Comparison of ENCODE assay signal across 10 cellular contexts in the genomic region with DNA sequence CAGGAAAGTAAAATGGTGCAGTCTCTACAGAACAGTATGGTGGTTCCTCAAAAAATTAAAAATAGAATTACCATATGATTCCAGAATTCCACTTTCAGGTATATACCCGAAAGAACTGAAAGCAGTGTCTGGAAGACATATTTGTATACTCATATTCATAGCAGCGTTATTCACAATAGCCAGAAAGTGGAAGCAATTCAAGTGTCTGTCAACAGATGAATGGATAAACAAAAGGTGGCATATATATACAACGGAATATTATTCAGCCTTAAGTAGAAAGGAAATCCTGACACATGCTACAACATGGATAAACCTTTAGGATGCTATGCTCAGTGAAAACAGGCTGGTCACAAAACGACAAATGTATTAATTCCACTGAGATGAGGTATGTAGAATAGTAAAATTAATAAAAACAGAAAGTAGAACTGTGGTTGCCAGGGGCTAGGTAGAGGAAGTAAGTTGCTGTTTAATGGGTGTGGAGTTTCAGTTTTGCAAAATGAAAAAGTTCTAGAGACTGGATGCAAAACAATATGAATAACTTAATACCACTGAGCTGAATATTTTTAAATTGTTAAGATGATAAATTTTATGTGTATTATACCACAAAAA. TPM values are rescaled to one million over a fixed set of nuclear protein-coding genes. Genes with fewer than 3 reads are reported as not detected.
DNase-seq lines count a peak whose midpoint lies in the region; ATAC-seq and TF ChIP-seq lines count a peak whose summit lies in the region.
"Had no signal": no experiment of that assay in that cellular context is flagged by ENCODE, and none has a peak within 500 bp of the region (broad histone marks: within the 10 kb centered on the region; RNA-seq: fewer than 3 reads in every experiment).

No MANE protein-coding gene starts in this region.

- H3K9me3 ChIP-seq in spleen (no peaks in the 10 kb centered on the region), PC-3 (ENCODE audit: low read length) (no peaks in the 10 kb centered on the region)
- H3K9me3 ChIP-seq: right lobe of liver had no signal

- no peaks in the 10 kb centered on the region for H3K9me2 ChIP-seq in PC-3 (replicated peaks; ENCODE audit: low read length)

- CTCF ChIA-PET in PC-3 (lab: Charles Lee), result no interaction called here

- BruUV-seq in PC-3 (replicated peaks; lab: Mats Ljungman, UMichigan), result no TSS peak

- no peak overlapping the region for H3K9ac ChIP-seq in PC-3 (ENCODE audit: low read length)

- H3F3A ChIP-seq in PC-3 (ENCODE audit: low read length, unreplicated experiment), result no peaks in the 10 kb centered on the region

- POLR2A ChIA-PET in PC-3 (lab: Charles Lee; ENCODE audit: unreplicated experiment), result no interaction called here

- TF ChIP-seq CTCF in spleen (IDR thresholded peaks at IDR 0.05 in 8 of 11, conservative IDR thresholded peaks at IDR 0.05 in 3 of 11) (no peak), PC-3 (conservative IDR thresholded peaks at IDR 0.05; ENCODE audit: low read depth, low read length) (no peak)

- no peaks in the 10 kb centered on the region for H3K27me3 ChIP-seq in spleen (replicated peaks in 1 of 7)
- H3K27me3 ChIP-seq in PC-3 (ENCODE audit: low read length), result no peaks in the 10 kb centered on the region
- H3K27me3 ChIP-seq: right lobe of liver had no signal

- H3K36me3 Mint-ChIP-seq in activated T-cell treated with anti-CD3 and anti-CD28 coated beads, Interleukin-2, amount 50 U/mL, for 4 hours (ENCODE audit: insufficient read depth), result peaks cover 39% of the 10 kb centered on the region

- H3K4me1 Mint-ChIP-seq in activated T-cell treated with anti-CD3 and anti-CD28 coated beads, Interleukin-2, amount 50 U/mL, for 4 hours (ENCODE audit: low read depth), result peaks cover 15% of the 10 kb centered on the region

- 53 to 72% (median 55%) methylated on average over 4 of the region's 4 CpGs for WGBS in spleen, 5 donors

- H3K79me2 ChIP-seq in PC-3 (ENCODE audit: low read length), result no peaks in the 10 kb centered on the region

- no peak overlapping the region for H2AFZ ChIP-seq in PC-3 (ENCODE audit: low read length)

- no peak overlapping the region for H3K4me2 ChIP-seq in PC-3 (ENCODE audit: low read length)

- no peak for TF ChIP-seq POLR2A in spleen (IDR thresholded peaks at IDR 0.05)

- ATAC-seq in activated T-cell treated with anti-CD3 and anti-CD28 coated beads, Interleukin-2, amount 50 U/mL, for 4 hours, result no peak
- ATAC-seq in HG02610 (IDR thresholded peaks at IDR 0.05; ENCODE audit: unreplicated experiment), result peak; percentile 89
- ATAC-seq in HG03571 (IDR thresholded peaks at IDR 0.05; ENCODE audit: unreplicated experiment), result peak; percentile 91
- no peak for ATAC-seq in PC-3

- H3K4me3 ChIP-seq in spleen (peak overlapping the region in 1 of 8 donors; percentile 49), PC-3 (ENCODE audit: low read length) (no peak overlapping the region)
- H3K4me3 ChIP-seq: right lobe of liver had no signal

- H3K27ac ChIP-seq in spleen, result peak overlapping the region in 7 of 8 donors; percentile 17 to 80 (median 64)
- no peak overlapping the region for H3K27ac ChIP-seq in PC-3 (ENCODE audit: low read length)
- H3K27ac ChIP-seq: right lobe of liver had no signal

- H3K4me1 ChIP-seq in spleen (peaks cover 0 to 34% (median 15%) of the 10 kb centered on the region in 6 donors), PC-3 (ENCODE audit: insufficient read depth, low read length) (no peaks in the 10 kb centered on the region)
- H3K4me1 ChIP-seq: right lobe of liver had no signal

- intact Hi-C loops in spleen (cut with DNase I; ENCODE audit: low total_unique reads) (no loop called here), PC-3 (cut with micrococcal nuclease) (no loop called here)

- H3K9me3 Mint-ChIP-seq in activated T-cell treated with anti-CD3 and anti-CD28 coated beads, Interleukin-2, amount 50 U/mL, for 4 hours, result no peaks in the 10 kb centered on the region

- H3K27me3 Mint-ChIP-seq in activated T-cell treated with anti-CD3 and anti-CD28 coated beads, Interleukin-2, amount 50 U/mL, for 4 hours (ENCODE audit: low read depth), result no peaks in the 10 kb centered on the region

- H3K4me3 Mint-ChIP-seq in activated T-cell treated with anti-CD3 and anti-CD28 coated beads, Interleukin-2, amount 50 U/mL, for 4 hours, result peak overlapping the region; percentile 43

- H3K36me3 ChIP-seq in spleen (peaks cover 3 to 95% (median 45%) of the 10 kb centered on the region in 6 donors), PC-3 (ENCODE audit: low read depth, low read length) (peaks cover 10% of the 10 kb centered on the region; the same call in 1 of the 2 replicates)

- H4K20me1 ChIP-seq in PC-3 (ENCODE audit: low read length), result no peaks in the 10 kb centered on the region

- no peak for DNase-seq in activated T-cell treated with anti-CD3 and anti-CD28 coated beads, Interleukin-2, amount 50 U/mL, for 4 hours
- DNase-seq in activated T-cell treated with anti-CD3 and anti-CD28 coated beads, Interleukin-2, amount 50 U/mL, for 48 hours, result no peak
- DNase-seq in spleen (no peak), GM19238 (ENCODE audit: insufficient read length, low spot score) (no peak), PC-3 (no peak), NCI-H2081 treated with DMSO at 0.1 percent for 48 hours (lab: John Stamatoyannopoulos, UW) (no peak)
- DNase-seq: NCI-H2171 treated with DMSO at 0.1 percent for 48 hours, right lobe of liver had no signal

RNA-seq across cellular contexts. Expression of gene SAA1, which starts 14.5 kb away (rescaled TPM):
- 1 to 10 TPM; 4.3 to 6.1 (median 5.6) TPM for total RNA-seq in activated T-cell treated with anti-CD3 and anti-CD28 coated beads, Interleukin-2, amount 50 U/mL, for 4 hours
- total RNA-seq in spleen, result 1 to 10 TPM in 5 of 7 donors, not detected in 2; 1.0 to 5.6 (median 2.7) TPM
- polyA plus RNA-seq in spleen, result 10 to 100 TPM in 2 of 3 donors, 1 to 10 TPM in 1; 5.4 to 84.3 (median 69.3) TPM
- total RNA-seq in PC-3 (2014; rRNA removed), result not detected in 2 replicates

RNA-seq across cellular contexts. Expression of gene SAA2, which starts 32.1 kb away (rescaled TPM):
- total RNA-seq in activated T-cell treated with anti-CD3 and anti-CD28 coated beads, Interleukin-2, amount 50 U/mL, for 4 hours, result 1 to 10 TPM; 4.5 to 6.3 (median 5.0) TPM
- 1 to 10 TPM in 1 of 7 donors, under 1 TPM in 1, not detected in 5; 0.49 to 3.2 TPM for total RNA-seq in spleen
- 10 to 100 TPM in 1 of 3 donors, under 1 TPM in 2; 0.19 to 13.1 (median 0.50) TPM for polyA plus RNA-seq in spleen
- total RNA-seq in PC-3 (2014; rRNA removed), result not detected in 2 replicates

RNA-seq across cellular contexts. Expression of gene HPS5, which starts 41.4 kb away (rescaled TPM):
- 10 to 100 TPM; 15.9 to 17.3 (median 16.0) TPM for total RNA-seq in activated T-cell treated with anti-CD3 and anti-CD28 coated beads, Interleukin-2, amount 50 U/mL, for 4 hours
- total RNA-seq in spleen (10 to 100 TPM; 25.9 to 35.7 (median 30.0) TPM), PC-3 (2014; rRNA removed) (15.2 and 15.6 TPM in 2 replicates)
- polyA plus RNA-seq in spleen, result 10 to 100 TPM; 10.3 to 14.1 (median 11.1) TPM

RNA-seq across cellular contexts. Expression of gene GTF2H1, which starts 41.8 kb away (rescaled TPM):
- total RNA-seq in activated T-cell treated with anti-CD3 and anti-CD28 coated beads, Interleukin-2, amount 50 U/mL, for 4 hours, result 10 to 100 TPM; 52.4 to 58.0 (median 56.1) TPM
- total RNA-seq in spleen, result 10 to 100 TPM; 39.6 to 65.4 (median 52.0) TPM
- 10 to 100 TPM; 18.1 to 25.1 (median 20.2) TPM for polyA plus RNA-seq in spleen
- total RNA-seq in PC-3 (2014; rRNA removed), result 32.7 and 33.5 TPM in 2 replicates

RNA-seq across cellular contexts. Expression of gene SAA4, which starts 43.9 kb away (rescaled TPM):
- total RNA-seq in activated T-cell treated with anti-CD3 and anti-CD28 coated beads, Interleukin-2, amount 50 U/mL, for 4 hours, result not detected
- total RNA-seq in spleen (not detected), PC-3 (2014; rRNA removed) (not detected in 2 replicates)
- polyA plus RNA-seq in spleen, result under 1 TPM in 1 of 3 donors, not detected in 2; 0.22 TPM

Comparison
In these comparisons a context has a peak if more than half of its experiments do, and no peak if none do; other contexts are left out.
1. ATAC-seq: peak in HG02610 (single experiment) and HG03571 (single experiment); none in activated T-cell treated with anti-CD3 and anti-CD28 coated beads, Interleukin-2, amount 50 U/mL, for 4 hours (0 of 2) and PC-3 (single experiment).